28 cellular contexts compared by ENCODE assay signal in genomic region chr10:84565881-84566280, GRCh38.
"Had no signal": no experiment of that assay in that cellular context is flagged by ENCODE, and none has a peak within 500 bp of the region (broad histone marks: within the 10 kb centered on the region; RNA-seq: fewer than 3 reads in every experiment).

No MANE protein-coding gene starts in this region.

- H3K27me3 ChIP-seq: neural progenitor cell, ovary, right lobe of liver, thyroid gland, uterus had no signal

- H3K27ac Mint-ChIP-seq: natural killer cell; nephron; neural progenitor cell; progenitor cell of endocrine pancreas; stimulated activated effector memory CD8-positive, alpha-beta T cell treated with anti-CD3 and anti-CD28 coated beads, Interleukin-12 subunit alpha, Interleukin-12 subunit beta, amount 100 ng/mL, for 72 hours; stimulated activated naive B cell treated with anti-CD40 and anti-IgM and Interleukin-4, amounts not matched to agents 10 μg/mL and 1 μg/mL and 100 μg/mL, for 72 hours; stimulated activated naive CD8-positive, alpha-beta T cell treated with anti-CD3 and anti-CD28 coated beads, Interleukin-15, Interleukin-2, amounts not matched to agents 100 ng/mL and 50 ng/mL, for 24 hours; type B pancreatic cell had no signal

- H3K4me3 Mint-ChIP-seq: natural killer cell; nephron; neural progenitor cell; stimulated activated effector memory CD8-positive, alpha-beta T cell treated with anti-CD3 and anti-CD28 coated beads, Interleukin-12 subunit alpha, Interleukin-12 subunit beta, amount 100 ng/mL, for 72 hours; stimulated activated naive B cell treated with anti-CD40 and anti-IgM and Interleukin-4, amounts not matched to agents 10 μg/mL and 1 μg/mL and 100 μg/mL, for 72 hours; stimulated activated naive CD8-positive, alpha-beta T cell treated with anti-CD3 and anti-CD28 coated beads, Interleukin-15, Interleukin-2, amounts not matched to agents 100 ng/mL and 50 ng/mL, for 24 hours; type B pancreatic cell had no signal

- DNase-seq: natural killer cell; occipital lobe; ovary; posterior cingulate gyrus; psoas muscle; right cardiac atrium; right lobe of liver; sigmoid colon; small intestine; stimulated activated CD4-positive, alpha-beta T cell treated with anti-CD3 and anti-CD28 coated beads, Interleukin-15, amount 100 ng/mL, for 24 hours; stimulated activated CD4-positive, alpha-beta T cell treated with anti-CD3 and anti-CD28 coated beads, Interleukin-2, amount 100 ng/mL, for 24 hours; stimulated activated CD4-positive, alpha-beta T cell treated with anti-CD3 and anti-CD28 coated beads, Interleukin-2, amount 100 ng/mL, for 48 hours; stimulated activated CD4-positive, alpha-beta T cell treated with anti-CD3 and anti-CD28 coated beads, Interleukin-4, amount 100 ng/mL, for 24 hours; stimulated activated naive B cell treated with anti-CD40 and anti-IgM and Interleukin-4, amounts not matched to agents 10 μg/mL and 1 μg/mL and 100 μg/mL, for 72 hours; stimulated activated naive CD4-positive, alpha-beta T cell treated with Interleukin-2 at 50 U/mL for 16 hours; stomach; thyroid gland; transverse colon; upper lobe of right lung; uterus had no signal

- H3K4me1 ChIP-seq: psoas muscle, right lobe of liver, sigmoid colon, stomach, transverse colon, upper lobe of right lung, uterus had no signal

- H3K27ac ChIP-seq: ovary, parathyroid adenoma, psoas muscle, right lobe of liver, sigmoid colon, stomach, thoracic aorta, thyroid gland, transverse colon, upper lobe of right lung, uterus had no signal

- H3K9me3 Mint-ChIP-seq: natural killer cell; stimulated activated effector memory CD8-positive, alpha-beta T cell treated with anti-CD3 and anti-CD28 coated beads, Interleukin-12 subunit alpha, Interleukin-12 subunit beta, amount 100 ng/mL, for 72 hours; type B pancreatic cell had no signal

- H3K4me3 ChIP-seq: neural progenitor cell, ovary, psoas muscle, right lobe of liver, sigmoid colon, stomach, thoracic aorta, thyroid gland, transverse colon, upper lobe of right lung, uterus had no signal

- H3K9me3 ChIP-seq: ovary, psoas muscle, right lobe of liver, sigmoid colon, stomach, thoracic aorta, thyroid gland, transverse colon, upper lobe of right lung, uterus had no signal

- H3K4me1 Mint-ChIP-seq: natural killer cell; stimulated activated effector memory CD8-positive, alpha-beta T cell treated with anti-CD3 and anti-CD28 coated beads, Interleukin-12 subunit alpha, Interleukin-12 subunit beta, amount 100 ng/mL, for 72 hours had no signal

- H3K36me3 ChIP-seq: neural progenitor cell, ovary, right lobe of liver, sigmoid colon, stomach, thoracic aorta, thyroid gland, transverse colon, upper lobe of right lung, uterus had no signal

- H3K9ac ChIP-seq: neural progenitor cell, parathyroid adenoma had no signal

- ATAC-seq: natural killer cell; psoas muscle; right cardiac atrium; right lobe of liver; stimulated activated effector memory CD8-positive, alpha-beta T cell treated with anti-CD3 and anti-CD28 coated beads, Interleukin-12 subunit alpha, Interleukin-12 subunit beta, amount 100 ng/mL, for 72 hours; stimulated activated naive B cell treated with anti-CD40 and anti-IgM and Interleukin-4, amounts not matched to agents 10 μg/mL and 1 μg/mL and 100 μg/mL, for 72 hours; upper lobe of right lung had no signal

- H3K36me3 Mint-ChIP-seq: natural killer cell; stimulated activated effector memory CD8-positive, alpha-beta T cell treated with anti-CD3 and anti-CD28 coated beads, Interleukin-12 subunit alpha, Interleukin-12 subunit beta, amount 100 ng/mL, for 72 hours; stimulated activated naive B cell treated with anti-CD40 and anti-IgM and Interleukin-4, amounts not matched to agents 10 μg/mL and 1 μg/mL and 100 μg/mL, for 72 hours; type B pancreatic cell had no signal
